In genomic region chr11:86812981-86813380, GRCh38 we compare ENCODE assay signal across 1 cellular context.
TF ChIP-seq lines count a peak whose summit lies in the region.

No MANE protein-coding gene starts in this region.

TF ChIP-seq in IMR-90, 13 proteins besides CTCF, POLR2A, EP300 and RAD21:
- no peak for TF ChIP-seq ELK1 (IDR thresholded peaks at IDR 0.05; ENCODE audit: borderline replicate concordance, low read depth, low read length)
- no peak for TF ChIP-seq SMC3 (IDR thresholded peaks at IDR 0.05; ENCODE audit: low read depth, low read length)
- no peak for TF ChIP-seq MAFK (IDR thresholded peaks at IDR 0.05; ENCODE audit: low read depth, low read length)
- no peak for TF ChIP-seq CEBPB (IDR thresholded peaks at IDR 0.05; ENCODE audit: low read depth, low read length)
- TF ChIP-seq RCOR1 (IDR thresholded peaks at IDR 0.05; ENCODE audit: insufficient replicate concordance, low read length), result no peak
